Comparison of ENCODE assay signal across 1 cellular context in the genomic region with DNA sequence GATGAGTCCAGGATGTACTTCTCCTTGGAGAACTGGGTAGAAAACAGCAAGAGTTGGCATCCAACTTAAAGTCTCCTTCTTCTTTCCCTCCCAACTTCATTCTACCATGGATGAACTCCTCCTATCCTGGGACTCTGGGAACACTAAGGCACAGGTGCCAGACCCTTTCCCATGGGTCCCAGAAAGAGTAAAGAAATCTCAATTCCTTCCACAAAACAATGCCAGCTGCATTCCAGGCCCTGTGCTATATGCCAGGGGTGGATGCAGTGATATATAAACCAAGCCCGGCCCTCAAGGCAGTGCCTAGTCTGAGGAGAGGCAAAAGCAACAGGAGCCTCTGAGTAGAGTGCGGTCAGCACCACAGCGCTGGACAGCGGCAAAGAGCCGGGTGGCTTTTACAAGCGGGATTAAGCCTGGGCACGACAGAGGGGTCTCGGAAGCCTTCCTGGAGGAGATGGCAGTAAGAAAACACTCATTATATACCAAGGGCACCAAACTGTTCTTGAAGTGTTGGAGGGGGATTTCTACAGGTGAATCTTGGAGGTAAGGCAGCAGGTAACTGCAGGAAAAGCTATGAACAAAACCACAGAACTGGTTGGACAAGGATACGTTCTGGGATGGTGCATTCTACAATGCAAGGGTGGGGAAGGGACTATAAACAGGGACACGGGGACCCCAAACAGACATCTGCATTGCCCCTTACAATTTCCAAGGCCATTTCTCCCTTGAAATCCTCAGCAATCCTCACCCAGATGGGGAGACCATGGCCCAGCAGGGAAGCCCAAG.
TF ChIP-seq lines count a peak whose summit lies in the region.

No MANE protein-coding gene starts in this region.

TF ChIP-seq in IMR-90, 13 proteins besides CTCF, POLR2A, EP300 and RAD21:
- no peak for TF ChIP-seq SMC3 (IDR thresholded peaks at IDR 0.05; ENCODE audit: low read depth, low read length)
- no peak for TF ChIP-seq FOS (IDR thresholded peaks at IDR 0.05; ENCODE audit: low read depth, low read length)
- no peak for TF ChIP-seq RCOR1 (IDR thresholded peaks at IDR 0.05; ENCODE audit: insufficient replicate concordance, low read length)
- no peak for TF ChIP-seq RFX5 (IDR thresholded peaks at IDR 0.05; ENCODE audit: low read depth, low read length)
- TF ChIP-seq, protein P1, sequence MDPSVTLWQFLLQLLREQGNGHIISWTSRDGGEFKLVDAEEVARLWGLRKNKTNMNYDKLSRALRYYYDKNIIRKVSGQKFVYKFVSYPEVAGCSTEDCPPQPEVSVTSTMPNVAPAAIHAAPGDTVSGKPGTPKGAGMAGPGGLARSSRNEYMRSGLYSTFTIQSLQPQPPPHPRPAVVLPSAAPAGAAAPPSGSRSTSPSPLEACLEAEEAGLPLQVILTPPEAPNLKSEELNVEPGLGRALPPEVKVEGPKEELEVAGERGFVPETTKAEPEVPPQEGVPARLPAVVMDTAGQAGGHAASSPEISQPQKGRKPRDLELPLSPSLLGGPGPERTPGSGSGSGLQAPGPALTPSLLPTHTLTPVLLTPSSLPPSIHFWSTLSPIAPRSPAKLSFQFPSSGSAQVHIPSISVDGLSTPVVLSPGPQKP (IDR thresholded peaks at IDR 0.05; ENCODE audit: borderline replicate concordance, low read depth, low read length): no peak
- no peak for TF ChIP-seq BHLHE40 (IDR thresholded peaks at IDR 0.05; ENCODE audit: low read depth, low read length)
